16 cellular contexts compared by ENCODE assay signal in the genomic region with DNA sequence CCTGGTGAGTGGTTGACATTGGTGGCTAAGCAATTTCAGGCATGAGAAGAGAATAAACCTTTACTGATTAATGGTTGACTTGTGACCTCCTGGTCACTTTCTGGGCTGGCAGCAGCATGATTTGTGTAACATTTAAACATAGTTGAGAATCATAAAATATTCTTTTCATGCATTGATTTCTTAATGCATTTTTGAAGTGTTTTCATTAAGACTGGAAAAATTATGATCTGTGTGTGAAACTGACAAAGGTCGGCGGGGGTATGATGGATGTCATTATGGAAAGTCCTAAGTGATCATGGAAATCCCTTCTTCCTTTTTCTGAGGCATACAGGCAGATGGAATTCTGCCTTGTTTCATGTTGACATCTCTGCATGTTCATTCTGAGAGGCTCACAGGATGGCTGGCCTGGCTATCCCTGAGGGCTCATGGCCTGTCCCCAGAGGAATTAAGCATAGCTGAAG.
DNase-seq lines count a peak whose midpoint lies in the region; ATAC-seq and TF ChIP-seq lines count a peak whose summit lies in the region.
"Had no signal": no experiment of that assay in that cellular context is flagged by ENCODE, and none has a peak within 500 bp of the region (broad histone marks: within the 10 kb centered on the region; RNA-seq: fewer than 3 reads in every experiment).

No MANE protein-coding gene starts in this region.

- no peak overlapping the region for H3K4me3 Mint-ChIP-seq in progenitor cell of endocrine pancreas (ENCODE audit: low read depth)
- H3K4me3 Mint-ChIP-seq: activated CD4-positive, alpha-beta T cell treated with anti-CD3 and anti-CD28 coated beads for 36 hours; activated naive CD4-positive, alpha-beta T cell treated with anti-CD3 and anti-CD28 coated beads for 36 hours had no signal

- no peak for TF ChIP-seq POLR2A in vagina (IDR thresholded peaks at IDR 0.05)

- H3K36me3 ChIP-seq in vagina = no peaks in the 10 kb centered on the region
- H3K36me3 ChIP-seq: esophagus muscularis mucosa, MG63 had no signal

- in situ Hi-C loops in SK-MEL-5 (cut with HindIII; ENCODE audit: low pct_unique_long_range_greater_than_20kb, low sequenced_read_pairs) = no loop called here

- H3K27me3 ChIP-seq in vagina = no peaks in the 10 kb centered on the region
- H3K27me3 ChIP-seq: esophagus muscularis mucosa, MG63 had no signal

- ATAC-seq in HG02973 (IDR thresholded peaks at IDR 0.05; ENCODE audit: unreplicated experiment) = no peak
- ATAC-seq: activated CD4-positive, alpha-beta T cell treated with anti-CD3 and anti-CD28 coated beads for 36 hours had no signal

- H3K36me3 Mint-ChIP-seq in progenitor cell of endocrine pancreas (ENCODE audit: insufficient read depth) = peaks cover 3% of the 10 kb centered on the region

- H3K4me1 Mint-ChIP-seq in progenitor cell of endocrine pancreas (ENCODE audit: low read depth) = peaks cover 57% of the 10 kb centered on the region
- H3K4me1 Mint-ChIP-seq: activated CD4-positive, alpha-beta T cell treated with anti-CD3 and anti-CD28 coated beads for 36 hours had no signal

- intact Hi-C loops in vagina (cut with DNase I) = no loop called here

- H3K4me3 ChIP-seq in vagina = no peak overlapping the region
- H3K4me3 ChIP-seq: esophagus muscularis mucosa, MG63 had no signal

- H3K27ac Mint-ChIP-seq in progenitor cell of endocrine pancreas = peak overlapping the region; percentile 77
- H3K27ac Mint-ChIP-seq: activated CD4-positive, alpha-beta T cell treated with anti-CD3 and anti-CD28 coated beads for 36 hours; activated naive CD4-positive, alpha-beta T cell treated with anti-CD3 and anti-CD28 coated beads for 36 hours had no signal

- H3K9me3 ChIP-seq in vagina = no peaks in the 10 kb centered on the region
- H3K9me3 ChIP-seq: esophagus muscularis mucosa, MG63 had no signal

- no peak overlapping the region for H3K27ac ChIP-seq in vagina
- H3K27ac ChIP-seq: esophagus muscularis mucosa had no signal

- H3K9me3 Mint-ChIP-seq in progenitor cell of endocrine pancreas (ENCODE audit: low read depth) = no peaks in the 10 kb centered on the region
- H3K9me3 Mint-ChIP-seq: activated naive CD4-positive, alpha-beta T cell treated with anti-CD3 and anti-CD28 coated beads for 36 hours had no signal

- H3K27me3 Mint-ChIP-seq in progenitor cell of endocrine pancreas = no peaks in the 10 kb centered on the region

- no peak for TF ChIP-seq CTCF in progenitor cell of endocrine pancreas (IDR thresholded peaks at IDR 0.05; ENCODE audit: unreplicated experiment)
- no peak for TF ChIP-seq CTCF in vagina (IDR thresholded peaks at IDR 0.05)

- DNase-seq in GM03348 (ENCODE audit: low spot score) = peak; percentile 53
- peak; percentile 30 for DNase-seq in SK-MEL-5 (ENCODE audit: low read depth, low spot score)
- DNase-seq in islet precursor cell = peak; percentile 71
- DNase-seq in progenitor cell of endocrine pancreas (ENCODE audit: low spot score, unreplicated experiment) = no peak
- DNase-seq in stimulated activated CD4-positive, alpha-beta T cell treated with anti-CD3 and anti-CD28 coated beads, Interleukin-4, amount 100 ng/mL, for 1 hour = no peak
- DNase-seq in vagina (ENCODE audit: extremely low spot score in 2 of 2) = no peak
- DNase-seq: activated CD4-positive, alpha-beta T cell treated with anti-CD3 and anti-CD28 coated beads for 36 hours; activated naive CD4-positive, alpha-beta T cell treated with anti-CD3 and anti-CD28 coated beads for 36 hours; C1 segment of cervical spinal cord; dermis blood vessel endothelial cell; DMS79; MG63; Right ventricle myocardium superior; T-helper 9 cell had no signal

- H3K4me1 ChIP-seq in vagina = no peaks in the 10 kb centered on the region

Comparison
In these comparisons a context has a peak if more than half of its experiments do, and no peak if none do; other contexts are left out.
1. DNase-seq: peak in GM03348 (single experiment), SK-MEL-5 (single experiment) and islet precursor cell (single experiment); none in progenitor cell of endocrine pancreas (single experiment), stimulated activated CD4-positive, alpha-beta T cell treated with anti-CD3 and anti-CD28 coated beads, Interleukin-4, amount 100 ng/mL, for 1 hour (single experiment) and vagina (0 of 2).